In genomic region chr5:92267830-92268229, GRCh38 we compare ENCODE assay signal across 17 cellular contexts.
DNase-seq lines count a peak whose midpoint lies in the region; ATAC-seq and TF ChIP-seq lines count a peak whose summit lies in the region.
"Had no signal": no experiment of that assay in that cellular context is flagged by ENCODE, and none has a peak within 500 bp of the region (broad histone marks: within the 10 kb centered on the region; RNA-seq: fewer than 3 reads in every experiment).

No MANE protein-coding gene starts in this region.

- H3K4me3 ChIP-seq in neuronal stem cell (ENCODE audit: low read length in 2 of 2) (no peak overlapping the region), ovary (no peak overlapping the region)
- H3K4me3 ChIP-seq: BLaER1 treated with 17β-estradiol and CSF1 and Interleukin-3, amounts not matched to agents 10 nM and 100 nM had no signal

- TF ChIP-seq POLR2A in ovary (IDR thresholded peaks at IDR 0.05): no peak

- H3K9me3 Mint-ChIP-seq in stimulated activated naive CD8-positive, alpha-beta T cell treated with anti-CD3 and anti-CD28 coated beads, Interleukin-15, amount 100 ng/mL, for 72 hours: peaks cover 8 to 24% of the 10 kb centered on the region in 2 donors
- peaks cover 10% of the 10 kb centered on the region for H3K9me3 Mint-ChIP-seq in stimulated activated effector memory CD8-positive, alpha-beta T cell treated with anti-CD3 and anti-CD28 coated beads, Interleukin-12 subunit alpha, Interleukin-12 subunit beta, amount 100 ng/mL, for 72 hours
- H3K9me3 Mint-ChIP-seq: H9 had no signal

- no peak overlapping the region for H2BK12ac ChIP-seq in neuronal stem cell (ENCODE audit: low read length)

- H3K23ac ChIP-seq in neuronal stem cell (ENCODE audit: low read depth, low read length, poor library complexity): no peak overlapping the region

- no peak overlapping the region for H2BK5ac ChIP-seq in neuronal stem cell (ENCODE audit: low read length)

- H3K14ac ChIP-seq in neuronal stem cell (ENCODE audit: low read length): no peak overlapping the region

- peak; percentile 33 for ATAC-seq in stimulated activated naive CD8-positive, alpha-beta T cell treated with anti-CD3 and anti-CD28 coated beads, Interleukin-15, amount 100 ng/mL, for 72 hours
- ATAC-seq in stimulated activated naive CD8-positive, alpha-beta T cell treated with anti-CD3 and anti-CD28 coated beads, Interleukin-15, Interleukin-2, amounts not matched to agents 100 U/mL and 50 U/mL, for 24 hours: no peak
- peak; percentile 32 for ATAC-seq in stimulated activated effector memory CD8-positive, alpha-beta T cell treated with anti-CD3 and anti-CD28 coated beads, Interleukin-12 subunit alpha, Interleukin-12 subunit beta, amount 100 ng/mL, for 72 hours
- no peak for ATAC-seq in GM21390 (IDR thresholded peaks at IDR 0.05; ENCODE audit: unreplicated experiment)
- ATAC-seq: CD8-positive, alpha-beta T cell; HepG2 had no signal

- no peaks in the 10 kb centered on the region for H3K27me3 Mint-ChIP-seq in stimulated activated naive CD8-positive, alpha-beta T cell treated with anti-CD3 and anti-CD28 coated beads, Interleukin-15, amount 100 ng/mL, for 72 hours
- H3K27me3 Mint-ChIP-seq: B cell had no signal

- WGBS in neuronal stem cell (ENCODE audit: extremely low coverage in 2 of 2, insufficient read length in 2 of 2, insufficient replicate concordance in 1 of 2), 2 donors: no CpG with 5 or more reads among the region's 4 CpGs
- 87 to 100% (median 91%) methylated on average over 4 of the region's 4 CpGs for WGBS in ovary, 3 donors

- H3K4me1 Mint-ChIP-seq in stimulated activated naive CD8-positive, alpha-beta T cell treated with anti-CD3 and anti-CD28 coated beads, Interleukin-15, amount 100 ng/mL, for 72 hours: no peaks in the 10 kb centered on the region
- H3K4me1 Mint-ChIP-seq in stimulated activated effector memory CD8-positive, alpha-beta T cell treated with anti-CD3 and anti-CD28 coated beads, Interleukin-12 subunit alpha, Interleukin-12 subunit beta, amount 100 ng/mL, for 72 hours: no peaks in the 10 kb centered on the region
- H3K4me1 Mint-ChIP-seq: B cell had no signal

- no peak overlapping the region for H3K4ac ChIP-seq in neuronal stem cell (ENCODE audit: low read length)

- no peak overlapping the region for H3K9ac ChIP-seq in neuronal stem cell (ENCODE audit: low read depth, low read length, poor library complexity)
- H3K9ac ChIP-seq: BLaER1 treated with 17β-estradiol and CSF1 and Interleukin-3, amounts not matched to agents 10 nM and 100 nM had no signal

- TF ChIP-seq CTCF in ovary (IDR thresholded peaks at IDR 0.05): no peak

- H3K27ac Mint-ChIP-seq in stimulated activated naive CD8-positive, alpha-beta T cell treated with anti-CD3 and anti-CD28 coated beads, Interleukin-15, amount 100 ng/mL, for 72 hours: no peak overlapping the region
- H3K27ac Mint-ChIP-seq in stimulated activated effector memory CD8-positive, alpha-beta T cell treated with anti-CD3 and anti-CD28 coated beads, Interleukin-12 subunit alpha, Interleukin-12 subunit beta, amount 100 ng/mL, for 72 hours: no peak overlapping the region
- H3K27ac Mint-ChIP-seq: B cell; CD8-positive, alpha-beta T cell had no signal

- H3K9me3 ChIP-seq in neuronal stem cell (replicated peaks in 1 of 2; ENCODE audit: control insufficient read depth in 2 of 2, insufficient read depth in 1 of 2, low read depth in 1 of 2, low read length in 2 of 2): no peaks in the 10 kb centered on the region
- H3K9me3 ChIP-seq in ovary: no peaks in the 10 kb centered on the region
- H3K9me3 ChIP-seq: BLaER1 treated with 17β-estradiol and CSF1 and Interleukin-3, amounts not matched to agents 10 nM and 100 nM had no signal

- no peaks in the 10 kb centered on the region for H3K36me3 Mint-ChIP-seq in stimulated activated effector memory CD8-positive, alpha-beta T cell treated with anti-CD3 and anti-CD28 coated beads, Interleukin-12 subunit alpha, Interleukin-12 subunit beta, amount 100 ng/mL, for 72 hours
- H3K36me3 Mint-ChIP-seq: CD8-positive, alpha-beta T cell had no signal

- no peaks in the 10 kb centered on the region for H3K4me1 ChIP-seq in neuronal stem cell (ENCODE audit: control insufficient read depth in 2 of 2, insufficient read depth in 1 of 2, low read depth in 1 of 2, low read length in 2 of 2)
- no peaks in the 10 kb centered on the region for H3K4me1 ChIP-seq in ovary (ENCODE audit: insufficient read depth)
- H3K4me1 ChIP-seq: BLaER1 treated with 17β-estradiol and CSF1 and Interleukin-3, amounts not matched to agents 10 nM and 100 nM had no signal

- H3K4me3 Mint-ChIP-seq in stimulated activated naive CD8-positive, alpha-beta T cell treated with anti-CD3 and anti-CD28 coated beads, Interleukin-15, amount 100 ng/mL, for 72 hours: no peak overlapping the region
- no peak overlapping the region for H3K4me3 Mint-ChIP-seq in stimulated activated effector memory CD8-positive, alpha-beta T cell treated with anti-CD3 and anti-CD28 coated beads, Interleukin-12 subunit alpha, Interleukin-12 subunit beta, amount 100 ng/mL, for 72 hours
- H3K4me3 Mint-ChIP-seq: B cell; CD8-positive, alpha-beta T cell; H9 had no signal

- no peak overlapping the region for H4K91ac ChIP-seq in neuronal stem cell (ENCODE audit: low read depth, low read length, poor library complexity)

- intact Hi-C loops in ovary (cut with DNase I): no loop called here

- H2AK5ac ChIP-seq in neuronal stem cell (ENCODE audit: low read depth, low read length): no peak overlapping the region

- H4K8ac ChIP-seq in neuronal stem cell (ENCODE audit: low read depth, low read length): no peak overlapping the region

- H3K4me2 ChIP-seq in neuronal stem cell (ENCODE audit: insufficient read depth, low read length, poor library complexity, severe bottlenecking): no peak overlapping the region
- H3K4me2 ChIP-seq: BLaER1 treated with 17β-estradiol and CSF1 and Interleukin-3, amounts not matched to agents 10 nM and 100 nM had no signal

- peak overlapping the region; percentile 6 for H3K18ac ChIP-seq in neuronal stem cell (ENCODE audit: low read length)

- DNase-seq in stimulated activated naive CD8-positive, alpha-beta T cell treated with anti-CD3 and anti-CD28 coated beads, Interleukin-15, amount 100 ng/mL, for 72 hours: no peak
- DNase-seq in stimulated activated naive CD8-positive, alpha-beta T cell treated with anti-CD3 and anti-CD28 coated beads, Interleukin-15, Interleukin-2, amounts not matched to agents 100 U/mL and 50 U/mL, for 24 hours: no peak
- DNase-seq in neuronal stem cell (ENCODE audit: low spot score): no peak
- DNase-seq in stimulated activated effector memory CD8-positive, alpha-beta T cell treated with anti-CD3 and anti-CD28 coated beads, Interleukin-12 subunit alpha, Interleukin-12 subunit beta, amount 100 ng/mL, for 72 hours (ENCODE audit: low spot score in 2 of 2): no peak
- no peak for DNase-seq in NK-92 treated with Interleukin-12 subunit alpha and Interleukin-12 subunit beta, amount 100 ng/mL, for 24 hours (lab: John Stamatoyannopoulos, UW)
- no peak for DNase-seq in NAMALWA (ENCODE audit: low spot score)
- DNase-seq in ovary: no peak
- DNase-seq: 8988T, Calu3, DMS79 treated with DMSO at 0.1 percent for 48 hours, GF-D8, H9 had no signal

- H3K36me3 ChIP-seq in neuronal stem cell (replicated peaks in 1 of 2; ENCODE audit: control insufficient read depth in 2 of 2, insufficient read depth in 2 of 2, low read length in 2 of 2) (no peaks in the 10 kb centered on the region), ovary (no peaks in the 10 kb centered on the region)
- H3K36me3 ChIP-seq: BLaER1 treated with 17β-estradiol and CSF1 and Interleukin-3, amounts not matched to agents 10 nM and 100 nM had no signal

- H3K27me3 ChIP-seq in neuronal stem cell (ENCODE audit: control insufficient read depth in 3 of 3, insufficient read depth in 3 of 3, low read depth in 1 of 3, low read length in 3 of 3): no peaks in the 10 kb centered on the region
- H3K27me3 ChIP-seq in ovary: no peaks in the 10 kb centered on the region
- H3K27me3 ChIP-seq: BLaER1 treated with 17β-estradiol and CSF1 and Interleukin-3, amounts not matched to agents 10 nM and 100 nM had no signal

- H3K27ac ChIP-seq in neuronal stem cell (replicated peaks; ENCODE audit: low read length) (no peak overlapping the region), ovary (no peak overlapping the region)
- H3K27ac ChIP-seq: BLaER1 treated with 17β-estradiol and CSF1 and Interleukin-3, amounts not matched to agents 10 nM and 100 nM had no signal

- H2AFZ ChIP-seq in neuronal stem cell (ENCODE audit: low read length): no peak overlapping the region

- no peak overlapping the region for H2BK15ac ChIP-seq in neuronal stem cell (ENCODE audit: low read length)

- no peak for TF ChIP-seq EP300 in ovary (IDR thresholded peaks at IDR 0.05)

- H3K79me1 ChIP-seq in neuronal stem cell (ENCODE audit: low read depth, low read length): no peaks in the 10 kb centered on the region

- H2BK120ac ChIP-seq in neuronal stem cell (ENCODE audit: low read depth, low read length): no peak overlapping the region

Comparison
In these comparisons a context has a peak if more than half of its experiments do, and no peak if none do; other contexts are left out.
1. ATAC-seq: peak in stimulated activated naive CD8-positive, alpha-beta T cell treated with anti-CD3 and anti-CD28 coated beads, Interleukin-15, amount 100 ng/mL, for 72 hours (single experiment) and stimulated activated effector memory CD8-positive, alpha-beta T cell treated with anti-CD3 and anti-CD28 coated beads, Interleukin-12 subunit alpha, Interleukin-12 subunit beta, amount 100 ng/mL, for 72 hours (single experiment); none in stimulated activated naive CD8-positive, alpha-beta T cell treated with anti-CD3 and anti-CD28 coated beads, Interleukin-15, Interleukin-2, amounts not matched to agents 100 U/mL and 50 U/mL, for 24 hours (single experiment) and GM21390 (single experiment).